In genomic region chr3:32421185-32421584, GRCh38 we compare ENCODE assay signal across 8 cellular contexts. TPM values are rescaled to one million over a fixed set of nuclear protein-coding genes. Genes with fewer than 3 reads are reported as not detected.
DNase-seq lines count a peak whose midpoint lies in the region; ATAC-seq and TF ChIP-seq lines count a peak whose summit lies in the region.

No MANE protein-coding gene starts in this region.

- no peaks in the 10 kb centered on the region for H3K36me3 Mint-ChIP-seq in activated naive CD4-positive, alpha-beta T cell treated with anti-CD3 and anti-CD28 coated beads, Interleukin-2, amount 50 U/mL, for 24 hours
- H3K36me3 Mint-ChIP-seq in mesothelial cell of epicardium = peaks cover 11% of the 10 kb centered on the region

- peaks cover 12 to 21% of the 10 kb centered on the region in 2 donors for H3K4me1 ChIP-seq in ascending aorta
- peaks cover 51 to 67% (median 58%) of the 10 kb centered on the region in 4 donors for H3K4me1 ChIP-seq in upper lobe of left lung

- peak; percentile 26 to 52 for ATAC-seq in upper lobe of left lung (ENCODE audit: low FRiP score in 2 of 2)

- H3K4me3 Mint-ChIP-seq in activated naive CD4-positive, alpha-beta T cell treated with anti-CD3 and anti-CD28 coated beads, Interleukin-2, amount 50 U/mL, for 24 hours = peak overlapping the region; percentile 51
- H3K4me3 Mint-ChIP-seq in mesothelial cell of epicardium = no peak overlapping the region

- peaks cover 95% of the 10 kb centered on the region for H3K4me1 Mint-ChIP-seq in activated naive CD4-positive, alpha-beta T cell treated with anti-CD3 and anti-CD28 coated beads, Interleukin-2, amount 50 U/mL, for 24 hours
- H3K4me1 Mint-ChIP-seq in mesothelial cell of epicardium = peaks cover 26% of the 10 kb centered on the region

- H3K36me3 ChIP-seq in ascending aorta (no peaks in the 10 kb centered on the region), upper lobe of left lung (no peaks in the 10 kb centered on the region)

- no peaks in the 10 kb centered on the region for H3K27me3 Mint-ChIP-seq in activated naive CD4-positive, alpha-beta T cell treated with anti-CD3 and anti-CD28 coated beads, Interleukin-2, amount 50 U/mL, for 24 hours
- no peaks in the 10 kb centered on the region for H3K27me3 Mint-ChIP-seq in mesothelial cell of epicardium (ENCODE audit: low read depth)

- peak overlapping the region; percentile 86 for H3K27ac Mint-ChIP-seq in activated naive CD4-positive, alpha-beta T cell treated with anti-CD3 and anti-CD28 coated beads, Interleukin-2, amount 50 U/mL, for 24 hours
- peak overlapping the region; percentile 93 for H3K27ac Mint-ChIP-seq in mesothelial cell of epicardium

- peak overlapping the region; percentile 58 to 75 for H3K27ac ChIP-seq in ascending aorta
- H3K27ac ChIP-seq in upper lobe of left lung = peak overlapping the region; percentile 69 to 91 (median 84)

- no peaks in the 10 kb centered on the region for H3K27me3 ChIP-seq in ascending aorta
- no peaks in the 10 kb centered on the region for H3K27me3 ChIP-seq in upper lobe of left lung

- intact Hi-C loops in ascending aorta (cut with DNase I) = no loop called here

- TF ChIP-seq POLR2A in upper lobe of left lung (IDR thresholded peaks at IDR 0.05) = peak in 1 of 4 donors; percentile 33

- no peak for DNase-seq in activated naive CD4-positive, alpha-beta T cell treated with anti-CD3 and anti-CD28 coated beads, Interleukin-2, amount 50 U/mL, for 16 hours
- DNase-seq in ascending aorta (ENCODE audit: low spot score in 2 of 2) = peak in 1 of 2 donors; percentile 33
- DNase-seq in mesothelial cell of epicardium (ENCODE audit: low spot score in 2 of 2, unreplicated experiment in 2 of 2) = no peak
- DNase-seq in upper lobe of left lung = peak in 1 of 2 donors; percentile 69
- no peak for DNase-seq in amniotic stem cell (lab: John Stamatoyannopoulos, UW)
- DNase-seq in NCI-H2029 treated with DMSO at 0.1 percent for 48 hours (lab: John Stamatoyannopoulos, UW) = no peak
- no peak for DNase-seq in foreskin fibroblast

- TF ChIP-seq EP300 in upper lobe of left lung (IDR thresholded peaks at IDR 0.05) = peak; percentile 32 to 94 (median 72)

- WGBS in upper lobe of left lung, 2 donors = 42 to 69% methylated on average over 3 of the region's 3 CpGs

- H3K4me3 ChIP-seq in ascending aorta = no peak overlapping the region
- no peak overlapping the region for H3K4me3 ChIP-seq in upper lobe of left lung
- no peak overlapping the region for H3K4me3 ChIP-seq in foreskin fibroblast (ENCODE audit: low read depth in 1 of 2, low read length in 2 of 2)

- H3K9me3 Mint-ChIP-seq in activated naive CD4-positive, alpha-beta T cell treated with anti-CD3 and anti-CD28 coated beads, Interleukin-2, amount 50 U/mL, for 24 hours = no peaks in the 10 kb centered on the region
- H3K9me3 Mint-ChIP-seq in mesothelial cell of epicardium = peaks cover 18% of the 10 kb centered on the region

- TF ChIP-seq CTCF in ascending aorta (IDR thresholded peaks at IDR 0.05) (no peak), mesothelial cell of epicardium (IDR thresholded peaks at IDR 0.05; ENCODE audit: unreplicated experiment) (no peak), upper lobe of left lung (IDR thresholded peaks at IDR 0.05) (no peak), foreskin fibroblast (IDR thresholded peaks at IDR 0.05; ENCODE audit: low read depth, low read length) (no peak)

- H3K9me3 ChIP-seq in ascending aorta (no peaks in the 10 kb centered on the region), upper lobe of left lung (no peaks in the 10 kb centered on the region)

RNA-seq across cellular contexts. Expression of gene CMTM7, which starts 29.5 kb away (rescaled TPM):
- 21.9 TPM for total RNA-seq in ascending aorta
- 14.2 to 18.0 TPM (median 16.6 TPM) in 3 replicates for total RNA-seq in mesothelial cell of epicardium
- total RNA-seq in upper lobe of left lung = 100 to 1,000 TPM in 1 of 6 donors, 10 to 100 TPM in 5; 39.4 to 103 (median 49.7) TPM
